ENCODE assay signal across 26 cellular contexts in the genomic region with DNA sequence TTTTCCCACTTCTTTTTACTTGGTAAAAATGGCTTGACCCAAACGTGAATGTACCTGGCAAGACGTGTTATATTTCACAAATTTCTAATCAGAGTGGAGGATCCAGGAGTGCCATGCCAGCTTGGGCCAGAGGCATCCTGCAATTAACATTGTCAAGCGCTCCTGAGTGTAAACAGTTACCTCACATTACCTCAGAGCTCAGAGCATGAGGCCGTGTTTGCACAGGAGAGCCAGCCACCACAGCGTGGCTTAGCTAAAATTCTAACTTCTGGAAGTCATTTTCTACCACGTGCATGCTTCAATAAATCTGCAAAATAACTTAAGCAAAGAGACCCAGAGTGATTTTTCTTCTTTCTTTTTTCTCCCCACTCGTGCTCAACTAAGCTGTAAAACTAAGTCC.
DNase-seq lines count a peak whose midpoint lies in the region; FAIRE-seq and TF ChIP-seq lines count a peak whose summit lies in the region.
"Had no signal": no experiment of that assay in that cellular context is flagged by ENCODE, and none has a peak within 500 bp of the region (broad histone marks: within the 10 kb centered on the region; RNA-seq: fewer than 3 reads in every experiment).

No MANE protein-coding gene starts in this region.

- no peak for TF ChIP-seq EP300 in transverse colon (IDR thresholded peaks at IDR 0.05; ENCODE audit: low read depth)

- CTCF ChIA-PET in HEK293T (lab: Yijun Ruan, JAX): no interaction called here

- WGBS in transverse colon (ENCODE audit: low coverage in 1 of 2), 2 donors: 16 to 38% methylated on average over 4 to 7 of the region's 7 CpGs

- H3K27ac ChIP-seq in transverse colon: no peak overlapping the region
- H3K27ac ChIP-seq: C4-2B, foreskin keratinocyte, heart right ventricle, spleen, WERI-Rb-1 had no signal

- TF ChIP-seq POLR2A in transverse colon (IDR thresholded peaks at IDR 0.05): no peak
- TF ChIP-seq POLR2A in GM12892 (IDR thresholded peaks at IDR 0.05; ENCODE audit: low read depth, low read length): no peak

- H3K9me3 ChIP-seq in transverse colon: no peaks in the 10 kb centered on the region
- H3K9me3 ChIP-seq: spleen had no signal

- peak; percentile 20 for DNase-seq in COLO668 (lab: John Stamatoyannopoulos, UW; ENCODE audit: unreplicated experiment)
- DNase-seq in DMS53 (lab: John Stamatoyannopoulos, UW): peak; percentile 79
- peak; percentile 63 for DNase-seq in NCI-H2081 treated with DMSO at 0.1 percent for 48 hours (lab: John Stamatoyannopoulos, UW)
- no peak for DNase-seq in HEK293T (ENCODE audit: extremely low spot score)
- DNase-seq in transverse colon: no peak
- DNase-seq in GM12892 (ENCODE audit: insufficient read length): no peak
- DNase-seq: activated CD4-positive, alpha-beta T cell treated with anti-CD3 and anti-CD28 coated beads, Interleukin-2, amount 50 U/mL, for 1 hour; activated CD8-positive, alpha-beta memory T cell treated with anti-CD3 and anti-CD28 coated beads, Interleukin-2, amount 10 ng/mL, durations not matched to agents 7 days and 5 days; activated naive CD4-positive, alpha-beta T cell treated with anti-CD3 and anti-CD28 coated beads for 36 hours; activated T-cell treated with anti-CD3 and anti-CD28 coated beads, Interleukin-2, amount 50 U/mL, for 72 hours; amniotic stem cell; effector memory CD8-positive, alpha-beta T cell; foreskin keratinocyte; heart right ventricle; IMR-90; left colon; naive thymus-derived CD4-positive, alpha-beta T cell; NCI-H1694; NCI-H524 treated with DMSO at 0.1 percent for 48 hours; retina; spleen; stimulated activated CD4-positive, alpha-beta T cell treated with anti-CD3 and anti-CD28 coated beads, Interleukin-2, amount 100 ng/mL, for 48 hours; WERI-Rb-1 had no signal

- no peaks in the 10 kb centered on the region for H3K27me3 ChIP-seq in transverse colon
- H3K27me3 ChIP-seq: foreskin keratinocyte, heart right ventricle, spleen had no signal

- no peaks in the 10 kb centered on the region for H3K36me3 ChIP-seq in transverse colon
- H3K36me3 ChIP-seq: heart right ventricle, spleen, WERI-Rb-1 had no signal

- intact Hi-C loops in transverse colon (cut with DNase I; ENCODE audit: low total_unique reads): no loop called here

- FAIRE-seq in islet of Langerhans (lab: Jason Lieb, UNC) (peak; percentile 85), GM12892 (lab: Jason Lieb, UNC) (no peak)
- FAIRE-seq: D721Med had no signal

- no peak overlapping the region for H3K4me3 ChIP-seq in transverse colon
- H3K4me3 ChIP-seq: heart right ventricle, spleen had no signal

- H3K4me1 ChIP-seq in transverse colon: no peaks in the 10 kb centered on the region
- H3K4me1 ChIP-seq: foreskin keratinocyte, heart right ventricle, spleen had no signal

- TF ChIP-seq CTCF in transverse colon (IDR thresholded peaks at IDR 0.05): no peak

- in situ Hi-C loops in transverse colon (cut with MboI; ENCODE audit: low pct_ligation_motif_present in 1 of 4, low pct_unique_long_range_greater_than_20kb in 1 of 4, low sequenced_read_pairs in 3 of 4): no loop called here

- POLR2A ChIA-PET in HEK293T (lab: Yijun Ruan, JAX): no interaction called here

TF ChIP-seq in HEK293T, 16 proteins besides CTCF, POLR2A, EP300 and RAD21:
- TF ChIP-seq L3MBTL2 (conservative IDR thresholded peaks at IDR 0.05): no peak
- TF ChIP-seq TARDBP (IDR thresholded peaks at IDR 0.05): no peak
- TF ChIP-seq FOXM1 (IDR thresholded peaks at IDR 0.05; ENCODE audit: borderline replicate concordance): no peak
- no peak for TF ChIP-seq PKNOX1 (IDR thresholded peaks at IDR 0.05)
- TF ChIP-seq SP1 (IDR thresholded peaks at IDR 0.05): no peak
- no peak for TF ChIP-seq ARNT (IDR thresholded peaks at IDR 0.05)
- TF ChIP-seq SUZ12 (IDR thresholded peaks at IDR 0.05): no peak
- no peak for TF ChIP-seq CTBP1 (IDR thresholded peaks at IDR 0.05; ENCODE audit: borderline replicate concordance)
- TF ChIP-seq LEF1 (IDR thresholded peaks at IDR 0.05; ENCODE audit: borderline replicate concordance): no peak
- TF ChIP-seq FOXK2 (IDR thresholded peaks at IDR 0.05): no peak
- TF ChIP-seq BHLHE40 (IDR thresholded peaks at IDR 0.05; ENCODE audit: borderline replicate concordance): no peak
- TF ChIP-seq NFRKB (IDR thresholded peaks at IDR 0.05): no peak

Comparison
In these comparisons a context has a peak if more than half of its experiments do, and no peak if none do; other contexts are left out.
1. DNase-seq: peak in COLO668 (single experiment), DMS53 (single experiment) and NCI-H2081 treated with DMSO at 0.1 percent for 48 hours (single experiment); none in HEK293T (single experiment), transverse colon (single experiment) and GM12892 (single experiment).